15 cellular contexts compared by ENCODE assay signal in genomic region chr2:223043164-223043941, GRCh38. TPM values are rescaled to one million over a fixed set of nuclear protein-coding genes. Genes with fewer than 3 reads are reported as not detected.
DNase-seq lines count a peak whose midpoint lies in the region; ATAC-seq, FAIRE-seq and TF ChIP-seq lines count a peak whose summit lies in the region.
"Had no signal": no experiment of that assay in that cellular context is flagged by ENCODE, and none has a peak within 500 bp of the region (broad histone marks: within the 10 kb centered on the region; RNA-seq: fewer than 3 reads in every experiment).

No MANE protein-coding gene starts in this region.

- H3K4me3 ChIP-seq in breast epithelium: no peak overlapping the region
- H3K4me3 ChIP-seq in endothelial cell of umbilical vein (replicated peaks in 1 of 3; ENCODE audit: insufficient read depth in 1 of 3, low read depth in 1 of 3, low read length in 3 of 3): no peak overlapping the region
- H3K4me3 ChIP-seq in smooth muscle cell: no peak overlapping the region
- H3K4me3 ChIP-seq: tibial nerve had no signal

- no peaks in the 10 kb centered on the region for H3K27me3 Mint-ChIP-seq in MCF 10A (ENCODE audit: insufficient read depth, unreplicated experiment)

- H3K4me2 ChIP-seq in endothelial cell of umbilical vein (ENCODE audit: insufficient read depth, low read length) (no peak overlapping the region), smooth muscle cell (no peak overlapping the region)

- ATAC-seq in HG03025 (IDR thresholded peaks at IDR 0.05; ENCODE audit: low FRiP score, unreplicated experiment): no peak

- dilution Hi-C loops in endothelial cell of umbilical vein (cut with MboI; ENCODE audit: extremely low pct_ligation_motif_present, low sequenced_read_pairs): no loop called here

- no peak for FAIRE-seq in endothelial cell of umbilical vein (lab: Jason Lieb, UNC)
- FAIRE-seq: A204.1 had no signal

- H3K4me1 ChIP-seq in breast epithelium (no peaks in the 10 kb centered on the region), endothelial cell of umbilical vein (ENCODE audit: control insufficient read depth, extremely low read depth, insufficient read depth, low read length) (peaks cover 14% of the 10 kb centered on the region), smooth muscle cell (ENCODE audit: low read depth) (peaks cover 25% of the 10 kb centered on the region)

- no peaks in the 10 kb centered on the region for H3K9me1 ChIP-seq in endothelial cell of umbilical vein (replicated peaks; ENCODE audit: control insufficient read depth, extremely low read depth, insufficient read depth, low read length)

- no peaks in the 10 kb centered on the region for H3K79me2 ChIP-seq in endothelial cell of umbilical vein (ENCODE audit: control insufficient read depth, insufficient read depth, low read length)
- H3K79me2 ChIP-seq in smooth muscle cell (ENCODE audit: low read depth): no peaks in the 10 kb centered on the region

- CTCF ChIA-PET in MCF 10A (lab: Yijun Ruan, JAX) (interaction anchor here (1.2 to 1.6 kb wide), 2 partner anchors 37 to 72 kb away, joined by 4 to 5 read pairs; no protein-coding TSS in a partner anchor), endothelial cell of umbilical vein (lab: Charles Lee) (interaction anchor here (1.3 kb wide), 1 partner anchor 15 kb away, joined by 4 read pairs; no protein-coding TSS in a partner anchor)

- peaks cover 31% of the 10 kb centered on the region for H3K4me1 Mint-ChIP-seq in MCF 10A (ENCODE audit: insufficient read depth, unreplicated experiment)

- TF ChIP-seq CTCF in MCF 10A (IDR thresholded peaks at IDR 0.05; ENCODE audit: unreplicated experiment) (no peak), breast epithelium (IDR thresholded peaks at IDR 0.05) (no peak), endothelial cell of umbilical vein (IDR thresholded peaks at IDR 0.05; ENCODE audit: extremely low read depth in 1 of 2, insufficient read depth in 1 of 2, low read depth in 1 of 2, low read length in 2 of 2) (no peak), smooth muscle cell (IDR thresholded peaks at IDR 0.05; ENCODE audit: borderline replicate concordance, insufficient read depth, poor library complexity, severe bottlenecking) (no peak)

- TF ChIP-seq POLR2A in breast epithelium (IDR thresholded peaks at IDR 0.05): no peak
- TF ChIP-seq POLR2A in endothelial cell of umbilical vein (IDR thresholded peaks at IDR 0.05; ENCODE audit: low read depth, low read length): no peak

- H4K20me1 ChIP-seq in endothelial cell of umbilical vein (replicated peaks; ENCODE audit: control insufficient read depth, extremely low read depth, insufficient read depth, low read length) (no peaks in the 10 kb centered on the region), smooth muscle cell (ENCODE audit: low read depth) (no peaks in the 10 kb centered on the region)

- POLR2A ChIA-PET in MCF 10A (lab: Yijun Ruan, JAX) (interaction anchor here (0.9 kb wide), 1 partner anchor 39 kb away, joined by 3 read pairs; no protein-coding TSS in a partner anchor), endothelial cell of umbilical vein (lab: Charles Lee) (no interaction called here)

- H3K27ac ChIP-seq in breast epithelium (no peak overlapping the region), endothelial cell of umbilical vein (ENCODE audit: insufficient read depth, low read depth, low read length) (no peak overlapping the region), smooth muscle cell (ENCODE audit: low read depth) (peak overlapping the region; percentile 97)
- H3K27ac ChIP-seq: tibial nerve had no signal

- peak overlapping the region; percentile 27 for H3K27ac Mint-ChIP-seq in MCF 10A (ENCODE audit: low read depth, unreplicated experiment)
- H3K27ac Mint-ChIP-seq: activated naive CD8-positive, alpha-beta T cell; memory B cell had no signal

- no peak for DNase-seq in MCF 10A (ENCODE audit: unreplicated experiment)
- DNase-seq in breast epithelium (ENCODE audit: low spot score in 2 of 2): no peak
- peak; percentile 57 for DNase-seq in OCI-M1 (lab: John Stamatoyannopoulos, UW)
- DNase-seq in endothelial cell of umbilical vein (ENCODE audit: low read depth, low spot score): peak; percentile 22
- no peak for DNase-seq in smooth muscle cell (lab: John Stamatoyannopoulos, UW; ENCODE audit: unreplicated experiment)
- no peak for DNase-seq in activated CD4-positive, alpha-beta T cell treated with anti-CD3 and anti-CD28 coated beads for 1 hour
- DNase-seq in NCI-H2107 treated with DMSO at 0.1 percent for 48 hours (lab: John Stamatoyannopoulos, UW; ENCODE audit: unreplicated experiment): no peak
- DNase-seq: cerebellar nuclear complex, NCI-H446 treated with DMSO at 0.1 percent for 48 hours, posterior cingulate gyrus had no signal

- 61% methylated on average over 7 of the region's 7 CpGs for WGBS in smooth muscle cell (ENCODE audit: low lambda C conversion rate)

- H3K9ac ChIP-seq in endothelial cell of umbilical vein (replicated peaks; ENCODE audit: extremely low read depth, insufficient read depth, low read length) (no peak overlapping the region), smooth muscle cell (ENCODE audit: low read depth) (peak overlapping the region; percentile 37)

- H3K4me3 Mint-ChIP-seq in MCF 10A (ENCODE audit: unreplicated experiment): no peak overlapping the region
- H3K4me3 Mint-ChIP-seq: activated naive CD8-positive, alpha-beta T cell; memory B cell had no signal

- H3K36me3 Mint-ChIP-seq in MCF 10A (ENCODE audit: insufficient read depth, unreplicated experiment): no peaks in the 10 kb centered on the region
- H3K36me3 Mint-ChIP-seq: activated naive CD8-positive, alpha-beta T cell; memory B cell had no signal

- no TSS peak for BruUV-seq in MCF 10A (replicated peaks; lab: Mats Ljungman, UMichigan)
- no TSS peak for BruUV-seq in endothelial cell of umbilical vein (replicated peaks; lab: Mats Ljungman, UMichigan)

- H2AFZ ChIP-seq in endothelial cell of umbilical vein (ENCODE audit: low read depth, low read length) (peak overlapping the region; percentile 46), smooth muscle cell (ENCODE audit: low read depth) (no peak overlapping the region)

- H3F3A ChIP-seq in smooth muscle cell (ENCODE audit: low read depth): peaks cover 31% of the 10 kb centered on the region

- H3K27me3 ChIP-seq in breast epithelium (no peaks in the 10 kb centered on the region), endothelial cell of umbilical vein (ENCODE audit: control insufficient read depth in 2 of 2, insufficient read depth in 2 of 2, low read length in 2 of 2) (no peaks in the 10 kb centered on the region), smooth muscle cell (ENCODE audit: low read depth) (no peaks in the 10 kb centered on the region)
- H3K27me3 ChIP-seq: tibial nerve had no signal

- intact Hi-C loops in MCF 10A (cut with micrococcal nuclease) (no loop called here), breast epithelium (cut with DNase I; ENCODE audit: low total_unique reads) (no loop called here), endothelial cell of umbilical vein (cut with micrococcal nuclease) (loop anchor here (5.0 kb wide), 1 partner anchor 69 kb away; no protein-coding TSS in a partner anchor)

- H3K9me3 ChIP-seq in breast epithelium (no peaks in the 10 kb centered on the region), endothelial cell of umbilical vein (replicated peaks; ENCODE audit: control insufficient read depth, insufficient read depth, low read length) (no peaks in the 10 kb centered on the region), smooth muscle cell (replicated peaks; ENCODE audit: low read depth) (no peaks in the 10 kb centered on the region)
- H3K9me3 ChIP-seq: tibial nerve had no signal

- H3K36me3 ChIP-seq in breast epithelium: no peaks in the 10 kb centered on the region
- no peaks in the 10 kb centered on the region for H3K36me3 ChIP-seq in endothelial cell of umbilical vein (ENCODE audit: control insufficient read depth in 2 of 2, extremely low read depth in 1 of 2, insufficient read depth in 2 of 2, low read length in 2 of 2)
- no peaks in the 10 kb centered on the region for H3K36me3 ChIP-seq in smooth muscle cell (ENCODE audit: low read depth)
- H3K36me3 ChIP-seq: tibial nerve had no signal

- H3K9me3 Mint-ChIP-seq in MCF 10A (ENCODE audit: unreplicated experiment): no peaks in the 10 kb centered on the region

TF ChIP-seq in endothelial cell of umbilical vein, 7 proteins besides CTCF, POLR2A, EP300 and RAD21:
- TF ChIP-seq MAX (IDR thresholded peaks at IDR 0.05; ENCODE audit: insufficient read depth, insufficient read length) (no peak), GATA2 (IDR thresholded peaks at IDR 0.05; ENCODE audit: insufficient read depth, insufficient read length, low read depth, low read length) (no peak), EZH2 (IDR thresholded peaks at IDR 0.05; ENCODE audit: borderline replicate concordance, low read depth, low read length, severe bottlenecking) (no peak), POLR2AphosphoS5 (IDR thresholded peaks at IDR 0.05; ENCODE audit: insufficient read depth, low read depth, low read length) (no peak), FOS (IDR thresholded peaks at IDR 0.05; ENCODE audit: borderline replicate concordance, insufficient read depth, low read length) (no peak), JUN (IDR thresholded peaks at IDR 0.05; ENCODE audit: borderline replicate concordance, insufficient read depth, insufficient read length, low read depth) (no peak), MYC (IDR thresholded peaks at IDR 0.05; ENCODE audit: low read depth, low read length) (no peak)
TF ChIP-seq in endothelial cell of umbilical vein: peak in this region for 0.

RNA-seq across cellular contexts. Expression of gene KCNE4, which starts 8.6 kb away (rescaled TPM):
- total RNA-seq in MCF 10A (2022) (not detected in 2 replicates), breast epithelium (10 to 100 TPM in 1 of 3 donors, 1 to 10 TPM in 2; 5.0 to 26.2 (median 9.3) TPM), endothelial cell of umbilical vein (not detected in 2 replicates), smooth muscle cell (36.7 and 52.8 TPM in 2 replicates)
- polyA plus RNA-seq in endothelial cell of umbilical vein (0.01 and 0.02 TPM in 2 replicates), smooth muscle cell (39.6 and 67.5 TPM in 2 replicates)
- 0.01 TPM in 1 of 2 replicates, not detected in the other for polyA plus RNA-seq in endothelial cell of umbilical vein (2011; cell fraction: cytosol; rRNA removed)
- not detected in 2 replicates for polyA plus RNA-seq in endothelial cell of umbilical vein (2011; cell fraction: nucleus; rRNA removed)
- not detected in 2 replicates for polyA plus RNA-seq in endothelial cell of umbilical vein (2012)
- polyA minus RNA-seq in endothelial cell of umbilical vein: 0.10 TPM in 1 of 2 replicates, not detected in the other
- not detected for polyA minus RNA-seq in endothelial cell of umbilical vein (2011; cell fraction: cytosol; rRNA and poly(A)+ RNA removed)
- not detected in 2 replicates for polyA minus RNA-seq in endothelial cell of umbilical vein (2011; cell fraction: nucleus; rRNA and poly(A)+ RNA removed)

Comparison
In these comparisons a context has a peak if more than half of its experiments do, and no peak if none do; other contexts are left out.
1. DNase-seq: peak in OCI-M1 (single experiment) and endothelial cell of umbilical vein (single experiment); none in MCF 10A (single experiment), breast epithelium (0 of 2), smooth muscle cell (single experiment), activated CD4-positive, alpha-beta T cell treated with anti-CD3 and anti-CD28 coated beads for 1 hour (single experiment) and NCI-H2107 treated with DMSO at 0.1 percent for 48 hours (single experiment).